21 cellular contexts compared by ENCODE assay signal in genomic region chr9:112841261-112841660, GRCh38. TPM values are rescaled to one million over a fixed set of nuclear protein-coding genes. Genes with fewer than 3 reads are reported as not detected.
DNase-seq lines count a peak whose midpoint lies in the region; ATAC-seq, FAIRE-seq and TF ChIP-seq lines count a peak whose summit lies in the region.
"Had no signal": no experiment of that assay in that cellular context is flagged by ENCODE, and none has a peak within 500 bp of the region (broad histone marks: within the 10 kb centered on the region; RNA-seq: fewer than 3 reads in every experiment).

No MANE protein-coding gene starts in this region.

- no peak for TF ChIP-seq EP300 in K562 (IDR thresholded peaks at IDR 0.05; ENCODE audit: low read length)

- 21% methylated on average over 3 of the region's 3 CpGs for WGBS in K562 (ENCODE audit: insufficient coverage, low coverage, missing lambda C conversion rate)

- no peaks in the 10 kb centered on the region for H4K20me1 ChIP-seq in K562 (replicated peaks; ENCODE audit: control insufficient read depth, insufficient read depth, low read length)

- POLR2A ChIA-PET in K562 (lab: Yijun Ruan, JAX), result no interaction called here
- POLR2A ChIA-PET in GM10248 (lab: Yijun Ruan, JAX), result no interaction called here

- DNase-seq in DMS153 (lab: John Stamatoyannopoulos, UW), result peak; percentile 13
- DNase-seq in NCI-H69 (lab: John Stamatoyannopoulos, UW), result peak; percentile 64
- no peak for DNase-seq in K562 (ENCODE audit: extremely low read depth in 1 of 4, low spot score in 3 of 4)
- DNase-seq in progenitor cell of endocrine pancreas (ENCODE audit: low spot score, unreplicated experiment), result no peak
- no peak for DNase-seq in Calu3
- no peak for DNase-seq in kidney tubule cell (ENCODE audit: low spot score)
- DNase-seq in GM10248 (ENCODE audit: extremely low spot score), result no peak
- DNase-seq: activated CD4-positive, alpha-beta T cell treated with anti-CD3 and anti-CD28 coated beads, Interleukin-2, amount 10 ng/mL, durations not matched to agents 7 days and 5 days; activated gamma-delta T cell treated with Interleukin-2 at 50 U/mL for 16 hours; COR-L47; NCI-H1105 treated with DMSO at 0.1 percent for 48 hours; sigmoid colon; SJCRH30; stimulated activated naive CD4-positive, alpha-beta T cell treated with Interleukin-2 at 50 U/mL for 16 hours; T1000 had no signal

- no peaks in the 10 kb centered on the region for H3K79me2 ChIP-seq in K562 (ENCODE audit: control insufficient read depth, insufficient read depth, low read length)

- peaks cover 29% of the 10 kb centered on the region for H3K4me1 Mint-ChIP-seq in progenitor cell of endocrine pancreas (ENCODE audit: low read depth)
- peaks cover 11% of the 10 kb centered on the region for H3K4me1 Mint-ChIP-seq in Calu3 (ENCODE audit: low read depth, unreplicated experiment)

- H3K4me3 Mint-ChIP-seq in progenitor cell of endocrine pancreas (ENCODE audit: low read depth), result no peak overlapping the region
- no peak overlapping the region for H3K4me3 Mint-ChIP-seq in Calu3 (ENCODE audit: low read depth, unreplicated experiment)
- H3K4me3 Mint-ChIP-seq: activated CD4-positive, alpha-beta T cell treated with anti-CD3 and anti-CD28 coated beads, Interleukin-2, amount 10 ng/mL, durations not matched to agents 7 days and 5 days had no signal

- in situ Hi-C loops in K562 (cut with MboI), result no loop called here

- peaks cover 9% of the 10 kb centered on the region for H3K9me3 Mint-ChIP-seq in progenitor cell of endocrine pancreas (ENCODE audit: low read depth)
- H3K9me3 Mint-ChIP-seq in Calu3 (ENCODE audit: low read depth, unreplicated experiment), result no peaks in the 10 kb centered on the region
- H3K9me3 Mint-ChIP-seq: activated CD4-positive, alpha-beta T cell treated with anti-CD3 and anti-CD28 coated beads, Interleukin-2, amount 10 ng/mL, durations not matched to agents 7 days and 5 days had no signal

- H3K4me1 ChIP-seq in K562 (replicated peaks in 1 of 2; ENCODE audit: control insufficient read depth in 2 of 2, insufficient read depth in 2 of 2, low read length in 2 of 2), result no peaks in the 10 kb centered on the region
- H3K4me1 ChIP-seq: SJCRH30 had no signal

- TF ChIP-seq POLR2A in K562 (conservative IDR thresholded peaks at IDR 0.05), result no peak

- H3K4me3 ChIP-seq in K562, result no peak overlapping the region
- H3K4me3 ChIP-seq: sigmoid colon, SJCRH30 had no signal

- no peak for FAIRE-seq in K562 (lab: Jason Lieb, UNC)
- FAIRE-seq: H54 had no signal

- H3K27ac Mint-ChIP-seq in progenitor cell of endocrine pancreas (peak overlapping the region; percentile 29), Calu3 (ENCODE audit: unreplicated experiment) (no peak overlapping the region)
- H3K27ac Mint-ChIP-seq: activated CD4-positive, alpha-beta T cell treated with anti-CD3 and anti-CD28 coated beads, Interleukin-2, amount 10 ng/mL, durations not matched to agents 7 days and 5 days had no signal

- H3K27me3 Mint-ChIP-seq in progenitor cell of endocrine pancreas (no peaks in the 10 kb centered on the region), Calu3 (ENCODE audit: unreplicated experiment) (no peaks in the 10 kb centered on the region)
- H3K27me3 Mint-ChIP-seq: activated CD4-positive, alpha-beta T cell treated with anti-CD3 and anti-CD28 coated beads, Interleukin-2, amount 10 ng/mL, durations not matched to agents 7 days and 5 days had no signal

- intact Hi-C loops in K562 (cut with micrococcal nuclease), result no loop called here
- intact Hi-C loops in Calu3 (cut with micrococcal nuclease; ENCODE audit: unreplicated experiment), result no loop called here

- no peaks in the 10 kb centered on the region for H3K9me3 ChIP-seq in K562 (replicated peaks; ENCODE audit: control insufficient read depth, insufficient read depth, low read depth, low read length)
- H3K9me3 ChIP-seq: sigmoid colon had no signal

- no peak overlapping the region for H3K4me2 ChIP-seq in K562 (ENCODE audit: insufficient read depth, low read length)
- H3K4me2 ChIP-seq: KMS-11 had no signal

- BruUV-seq in K562 (replicated peaks; lab: Mats Ljungman, UMichigan) (no TSS peak), Calu3 (replicated peaks; lab: Mats Ljungman, UMichigan) (no TSS peak)

- H3K9ac ChIP-seq in K562 (ENCODE audit: insufficient read depth in 1 of 2, low read depth in 2 of 2, low read length in 2 of 2), result no peak overlapping the region
- H3K9ac ChIP-seq: KMS-11 had no signal

- TF ChIP-seq CTCF in K562 (IDR thresholded peaks at IDR 0.05 in 2 of 3, conservative IDR thresholded peaks at IDR 0.05 in 1 of 3; ENCODE audit: insufficient read depth in 2 of 3, low read depth in 1 of 3, low read length in 3 of 3) (no peak), progenitor cell of endocrine pancreas (IDR thresholded peaks at IDR 0.05; ENCODE audit: unreplicated experiment) (no peak), Calu3 (IDR thresholded peaks at IDR 0.05; ENCODE audit: unreplicated experiment) (no peak), GM10248 (IDR thresholded peaks at IDR 0.05; ENCODE audit: control extremely low read depth, extremely low read depth, low read depth, missing control alignments) (no peak)

- no peak for TF ChIP-seq RAD21 in K562 (CRISPR knock-in tag; conservative IDR thresholded peaks at IDR 0.05 in 1 of 2, IDR thresholded peaks at IDR 0.05 in 1 of 2)

- H3K9me1 ChIP-seq in K562 (ENCODE audit: control insufficient read depth, insufficient read depth, low read length), result no peaks in the 10 kb centered on the region

- H3K36me3 Mint-ChIP-seq in progenitor cell of endocrine pancreas (ENCODE audit: insufficient read depth), result peaks cover 31% of the 10 kb centered on the region
- H3K36me3 Mint-ChIP-seq in Calu3 (ENCODE audit: insufficient read depth, unreplicated experiment), result peaks cover 9% of the 10 kb centered on the region

- H3K27ac ChIP-seq in K562 (ENCODE audit: extremely low read depth, low read depth, low read length), result no peak overlapping the region
- H3K27ac ChIP-seq: KMS-11, sigmoid colon, SJCRH30 had no signal

- H3K27me3 ChIP-seq in K562 (ENCODE audit: control insufficient read depth in 2 of 2, insufficient read depth in 2 of 2, low read length in 2 of 2), result no peaks in the 10 kb centered on the region
- H3K27me3 ChIP-seq: sigmoid colon, SJCRH30 had no signal

- ATAC-seq in K562, result no peak
- ATAC-seq: esophagus mucosa had no signal

- CTCF ChIA-PET in K562 (lab: Yijun Ruan, JAX; ENCODE audit: low intra/inter-chr PET ratio), result no interaction called here
- CTCF ChIA-PET in Calu3 (lab: Charles Lee), result interaction anchor here (0.6 kb wide), 1 partner anchor 881 kb away, joined by 4 read pairs; no protein-coding TSS in a partner anchor
- CTCF ChIA-PET in GM10248 (lab: Yijun Ruan, JAX), result interaction anchor here (0.9 to 7.1 kb wide), 2 partner anchors 18 to 62 kb away, joined by 3 to 91 read pairs; no protein-coding TSS in a partner anchor

- no peak overlapping the region for H2AFZ ChIP-seq in K562 (ENCODE audit: low read depth, low read length)

- H3K36me3 ChIP-seq in K562 (ENCODE audit: control insufficient read depth, insufficient read depth, low read length), result no peaks in the 10 kb centered on the region

TF ChIP-seq in K562, 482 proteins besides CTCF, POLR2A, EP300 and RAD21:
- TF ChIP-seq ILF3 (IDR thresholded peaks at IDR 0.05; ENCODE audit: borderline replicate concordance) (no peak), HNRNPL (IDR thresholded peaks at IDR 0.05; ENCODE audit: low read depth, low read length) (no peak), ZBTB1 (CRISPR knock-in tag; IDR thresholded peaks at IDR 0.05; ENCODE audit: borderline replicate concordance, low read depth) (no peak), SPI1 (IDR thresholded peaks at IDR 0.05; ENCODE audit: borderline replicate concordance, low read depth, low read length) (peak; percentile 96), GABPA (tag; conservative IDR thresholded peaks at IDR 0.05; ENCODE audit: low read depth) (no peak)

RNA-seq across cellular contexts. Expression of gene SLC46A2, which starts 49.4 kb away (rescaled TPM):
- total RNA-seq in K562 (2011; cell fraction: chromatin; rRNA removed; ENCODE audit: low replicate concordance), result not detected in 2 replicates
- total RNA-seq in K562 (2011; cell fraction: nucleolus; rRNA removed), result not detected in 2 replicates
- not detected in 2 replicates for total RNA-seq in K562 (2011; cell fraction: nucleoplasm; rRNA removed)
- not detected in 2 replicates for total RNA-seq in K562 (2014; rRNA removed)
- not detected in 2 replicates for total RNA-seq in K562 (2014; rRNA removed; fragmentation: Illumina TruSeq; extraction: Trizol)
- not detected in 2 replicates for total RNA-seq in K562 (2015; rRNA removed; fragmentation: Illumina TruSeq; extraction: Trizol)
- total RNA-seq in K562 (2021), result 0.07 TPM in 1 of 2 replicates, not detected in the other
- polyA plus RNA-seq in K562 (2011; rRNA removed), result not detected in 2 replicates
- not detected in 2 replicates for polyA plus RNA-seq in K562 (2011; cell fraction: cytosol; rRNA removed)
- polyA plus RNA-seq in K562 (2011; cell fraction: nucleus; rRNA removed), result not detected in 2 replicates
- polyA plus RNA-seq in K562 (2012), result 0.04 TPM in 1 of 2 replicates, not detected in the other
- not detected in 2 replicates for polyA plus RNA-seq in K562 (2014; fragmentation: Illumina TruSeq; extraction: Trizol)
- not detected for polyA plus RNA-seq in K562 (2014; fragmentation: Nextera tagmentation; extraction: Ambion mirVana)
- not detected in 2 replicates for polyA plus RNA-seq in K562 (2014; rRNA removed)
- not detected in 2 replicates for polyA minus RNA-seq in K562 (2011; rRNA and poly(A)+ RNA removed)
- polyA minus RNA-seq in K562 (2011; cell fraction: cytosol; rRNA and poly(A)+ RNA removed), result not detected in 2 replicates
- not detected in 2 replicates for polyA minus RNA-seq in K562 (2011; cell fraction: nucleus; rRNA and poly(A)+ RNA removed)
- total RNA-seq in progenitor cell of endocrine pancreas, result not detected in 2 replicates
- total RNA-seq in Calu3 (2022), result not detected in 2 replicates
- total RNA-seq: activated CD4-positive, alpha-beta T cell treated with anti-CD3 and anti-CD28 coated beads, Interleukin-2, amount 10 ng/mL, durations not matched to agents 7 days and 5 days; G401; glomerular endothelial cell; myocyte; SJCRH30 had no signal

Comparison
In these comparisons a context has a peak if more than half of its experiments do, and no peak if none do; other contexts are left out.
1. DNase-seq: peak in DMS153 (single experiment) and NCI-H69 (single experiment); none in K562 (0 of 4), progenitor cell of endocrine pancreas (single experiment), Calu3 (single experiment), kidney tubule cell (single experiment) and GM10248 (single experiment).